Comparison of ENCODE assay signal across 8 cellular contexts in the genomic region with DNA sequence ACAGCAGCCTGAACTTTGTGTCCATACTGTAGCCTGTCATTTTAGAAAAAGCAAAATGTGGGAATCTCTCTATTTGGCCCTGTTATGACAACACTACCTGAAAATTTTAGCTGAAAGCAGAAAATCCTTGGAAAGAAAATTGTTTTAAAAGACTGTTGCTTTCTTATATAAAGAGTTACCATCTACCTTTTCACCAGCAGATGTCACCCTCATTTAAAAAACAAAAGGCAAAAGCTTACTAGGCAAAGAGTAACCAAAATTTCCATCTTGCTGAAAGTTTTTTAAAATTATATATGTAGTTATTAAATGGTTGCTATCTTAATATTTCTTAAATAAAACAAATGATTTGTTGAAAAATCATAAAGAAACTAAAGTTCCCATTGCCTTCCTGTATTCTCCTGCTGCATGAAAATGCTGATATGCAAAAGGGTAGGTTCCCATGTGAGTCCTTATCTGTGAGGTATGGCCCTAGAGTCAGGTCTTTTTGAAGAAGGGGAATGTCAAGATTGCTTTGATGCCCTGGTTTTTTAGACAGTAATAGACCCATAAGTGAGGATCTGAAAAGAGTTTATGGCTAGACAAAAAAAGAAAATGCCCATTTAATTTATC.
DNase-seq lines count a peak whose midpoint lies in the region; ATAC-seq and TF ChIP-seq lines count a peak whose summit lies in the region.

No MANE protein-coding gene starts in this region.

- no peak overlapping the region for H3K27ac ChIP-seq in testis

- H3K4me3 ChIP-seq in testis: no peak overlapping the region

- no peaks in the 10 kb centered on the region for H3K27me3 ChIP-seq in testis

- H3K4me3 Mint-ChIP-seq in T-helper 17 cell: peak overlapping the region; percentile 71
- no peak overlapping the region for H3K4me3 Mint-ChIP-seq in T-cell

- H3K4me1 ChIP-seq in testis: no peaks in the 10 kb centered on the region

- POLR2A ChIA-PET in T-cell (lab: Charles Lee): interaction anchor here in 1 of 2 donors (1.2 kb wide), 1 partner anchor 61 kb away, joined by 3 read pairs; a partner anchor contains a TSS

- peak; percentile 49 for ATAC-seq in T-helper 17 cell
- ATAC-seq in GM21447 (IDR thresholded peaks at IDR 0.05; ENCODE audit: unreplicated experiment): no peak
- ATAC-seq in T-cell (replicated peaks in 1 of 4): no peak

- peak; percentile 58 for TF ChIP-seq RAD21 in Ishikawa (IDR thresholded peaks at IDR 0.05; ENCODE audit: low read depth)

- peak; percentile 11 to 61 (median 50) for TF ChIP-seq CTCF in testis (IDR thresholded peaks at IDR 0.05)

- H3K9me3 Mint-ChIP-seq in T-cell: no peaks in the 10 kb centered on the region

- no peak for TF ChIP-seq EP300 in Ishikawa (IDR thresholded peaks at IDR 0.05; ENCODE audit: borderline replicate concordance)

- H3K27me3 Mint-ChIP-seq in T-helper 17 cell (no peaks in the 10 kb centered on the region), T-cell (no peaks in the 10 kb centered on the region)

- H3K36me3 ChIP-seq in testis (ENCODE audit: low read depth, missing control alignments): no peaks in the 10 kb centered on the region

- H3K27ac Mint-ChIP-seq in T-helper 17 cell: peak overlapping the region; percentile 87
- peak overlapping the region in 1 of 2 donors; percentile 59 for H3K27ac Mint-ChIP-seq in T-cell

- no peak for TF ChIP-seq POLR2A in testis (IDR thresholded peaks at IDR 0.05)

- CTCF ChIA-PET in T-cell (lab: Charles Lee): interaction anchor here in 1 of 2 donors (0.6 to 2.9 kb wide), 11 partner anchors 9 to 952 kb away, joined by 3 to 13 read pairs (median 4); no protein-coding TSS in a partner anchor

- H3K9me3 ChIP-seq in T-helper 17 cell (ENCODE audit: control insufficient read depth, low read length, poor library complexity, severe bottlenecking) (no peaks in the 10 kb centered on the region), testis (no peaks in the 10 kb centered on the region)

- DNase-seq in DMS153 treated with DMSO at 0.1 percent for 48 hours (lab: John Stamatoyannopoulos, UW; ENCODE audit: unreplicated experiment) (peak; percentile 29), T-helper 17 cell (no peak), glomerular visceral epithelial cell (ENCODE audit: extremely low spot score) (peak; percentile 32), testis (no peak), T-cell (no peak)
- DNase-seq in effector CD4-positive, alpha-beta T cell: no peak

- intact Hi-C loops in testis (cut with DNase I; ENCODE audit: low total_unique reads): loop anchor here (10.0 kb wide), 1 partner anchor 475 kb away; no protein-coding TSS in a partner anchor

- H3K4me1 Mint-ChIP-seq in T-helper 17 cell: peaks cover 22% of the 10 kb centered on the region
- peaks cover 28 to 33% (median 30%) of the 10 kb centered on the region in 3 donors for H3K4me1 Mint-ChIP-seq in T-cell

- H3K36me3 Mint-ChIP-seq in T-helper 17 cell (ENCODE audit: low read depth) (no peaks in the 10 kb centered on the region), T-cell (peaks cover 11% of the 10 kb centered on the region)

TF ChIP-seq in Ishikawa, 13 proteins besides CTCF, POLR2A, EP300 and RAD21:
- TF ChIP-seq, protein P1, sequence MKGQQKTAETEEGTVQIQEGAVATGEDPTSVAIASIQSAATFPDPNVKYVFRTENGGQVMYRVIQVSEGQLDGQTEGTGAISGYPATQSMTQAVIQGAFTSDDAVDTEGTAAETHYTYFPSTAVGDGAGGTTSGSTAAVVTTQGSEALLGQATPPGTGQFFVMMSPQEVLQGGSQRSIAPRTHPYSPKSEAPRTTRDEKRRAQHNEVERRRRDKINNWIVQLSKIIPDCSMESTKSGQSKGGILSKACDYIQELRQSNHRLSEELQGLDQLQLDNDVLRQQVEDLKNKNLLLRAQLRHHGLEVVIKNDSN (IDR thresholded peaks at IDR 0.05): no peak
- TF ChIP-seq EGR1 (IDR thresholded peaks at IDR 0.05) (no peak), ZBTB7A (IDR thresholded peaks at IDR 0.05; ENCODE audit: low read depth) (no peak), TEAD4 (IDR thresholded peaks at IDR 0.05) (no peak), TCF12 (IDR thresholded peaks at IDR 0.05; ENCODE audit: low read depth) (no peak), YY1 (IDR thresholded peaks at IDR 0.05; ENCODE audit: low read depth) (no peak), CEBPB (IDR thresholded peaks at IDR 0.05) (no peak)
- TF ChIP-seq, protein P2, sequence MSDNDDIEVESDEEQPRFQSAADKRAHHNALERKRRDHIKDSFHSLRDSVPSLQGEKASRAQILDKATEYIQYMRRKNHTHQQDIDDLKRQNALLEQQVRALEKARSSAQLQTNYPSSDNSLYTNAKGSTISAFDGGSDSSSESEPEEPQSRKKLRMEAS (IDR thresholded peaks at IDR 0.05): no peak

Comparison
In these comparisons a context has a peak if more than half of its experiments do, and no peak if none do; other contexts are left out.
1. DNase-seq: peak in DMS153 treated with DMSO at 0.1 percent for 48 hours (single experiment) and glomerular visceral epithelial cell (single experiment); none in T-helper 17 cell (0 of 3), testis (single experiment), effector CD4-positive, alpha-beta T cell (single experiment) and T-cell (0 of 34).